Comparison of ENCODE assay signal across 22 cellular contexts in genomic region chr2:44459754-44460153, GRCh38.
DNase-seq lines count a peak whose midpoint lies in the region; ATAC-seq, FAIRE-seq and TF ChIP-seq lines count a peak whose summit lies in the region.
"Had no signal": no experiment of that assay in that cellular context is flagged by ENCODE, and none has a peak within 500 bp of the region (broad histone marks: within the 10 kb centered on the region; RNA-seq: fewer than 3 reads in every experiment).

No MANE protein-coding gene starts in this region.

- POLR2A ChIA-PET in A549 (lab: Yijun Ruan, JAX): no interaction called here

- FAIRE-seq in A549 (lab: Jason Lieb, UNC) (peak; percentile 28), islet of Langerhans (lab: Jason Lieb, UNC) (peak; percentile 97)
- FAIRE-seq: RCC 7860 had no signal

- no peak overlapping the region for H3K4me2 ChIP-seq in A549
- H3K4me2 ChIP-seq: BLaER1 treated with 17β-estradiol and CSF1 and Interleukin-3, amounts not matched to agents 10 nM and 100 nM had no signal

- H3K36me3 ChIP-seq in body of pancreas (replicated peaks in 1 of 2; ENCODE audit: insufficient read depth in 1 of 2, low read depth in 2 of 2): no peaks in the 10 kb centered on the region
- H3K36me3 ChIP-seq: SJSA1 had no signal

- H3K27ac ChIP-seq in A549 (no peak overlapping the region), body of pancreas (no peak overlapping the region)
- H3K27ac ChIP-seq: 22Rv1; BLaER1 treated with 17β-estradiol and CSF1 and Interleukin-3, amounts not matched to agents 10 nM and 100 nM; SJSA1 had no signal

- ATAC-seq in A549 (no peak), GM19467 (IDR thresholded peaks at IDR 0.05; ENCODE audit: unreplicated experiment) (no peak), body of pancreas (no peak)
- ATAC-seq: CD8-positive, alpha-beta T cell had no signal

- intact Hi-C loops in body of pancreas (cut with DNase I): no loop called here

- TF ChIP-seq RAD21 in A549 (conservative IDR thresholded peaks at IDR 0.05 in 1 of 2, IDR thresholded peaks at IDR 0.05 in 1 of 2): no peak

- 90% methylated on average over 1 of the region's 1 CpG for WGBS in A549 (ENCODE audit: missing lambda C conversion rate)
- 78 to 89% methylated on average over 1 of the region's 1 CpG for WGBS in body of pancreas, 2 donors

- no peak overlapping the region for H3K4me3 ChIP-seq in A549
- no peak overlapping the region for H3K4me3 ChIP-seq in body of pancreas
- H3K4me3 ChIP-seq: BLaER1 treated with 17β-estradiol and CSF1 and Interleukin-3, amounts not matched to agents 10 nM and 100 nM; SJSA1 had no signal

- H3K9me3 ChIP-seq in A549 (peaks cover 8% of the 10 kb centered on the region; the same call in 2 of the 3 replicates), body of pancreas (peaks cover 0 to 2% (median 0%) of the 10 kb centered on the region in 3 donors)
- H3K9me3 ChIP-seq: SJSA1 had no signal

- DNase-seq in NCI-H1092 treated with DMSO at 0.1 percent for 48 hours (lab: John Stamatoyannopoulos, UW): peak; percentile 6
- DNase-seq in NCI-H1092 (lab: John Stamatoyannopoulos, UW): no peak
- DNase-seq in A549 (ENCODE audit: low read depth in 1 of 2, low spot score in 1 of 2): no peak
- DNase-seq in NCI-H1436 treated with DMSO at 0.1 percent for 48 hours (lab: John Stamatoyannopoulos, UW): peak; percentile 54
- no peak for DNase-seq in body of pancreas
- DNase-seq in SIG-M5 treated with dmso at 0.1 percent for 504 hours (lab: John Stamatoyannopoulos, UW; ENCODE audit: unreplicated experiment): no peak
- DNase-seq: CD8-positive, alpha-beta T cell; DMS153; GDM1; Karpas-422; MV-4-11; NCI-H146; NCI-H2029; NCI-H2171 treated with DMSO at 0.1 percent for 48 hours; NCI-H82; OCI-M1 had no signal

- CTCF ChIA-PET in A549 (lab: Yijun Ruan, JAX): interaction anchor here (0.8 to 7.6 kb wide), 4 partner anchors 11 to 416 kb away, joined by 3 to 52 read pairs (median 6); no protein-coding TSS in a partner anchor

- TF ChIP-seq CTCF in A549 (IDR thresholded peaks at IDR 0.05): no peak
- no peak for TF ChIP-seq CTCF in body of pancreas (IDR thresholded peaks at IDR 0.05)

- H3K4me1 ChIP-seq in A549 (no peaks in the 10 kb centered on the region), body of pancreas (no peaks in the 10 kb centered on the region)
- H3K4me1 ChIP-seq: BLaER1 treated with 17β-estradiol and CSF1 and Interleukin-3, amounts not matched to agents 10 nM and 100 nM; SJSA1 had no signal

- no peak for TF ChIP-seq EP300 in A549 (IDR thresholded peaks at IDR 0.05)

- H3K27me3 ChIP-seq in body of pancreas: no peaks in the 10 kb centered on the region
- H3K27me3 ChIP-seq: BLaER1 treated with 17β-estradiol and CSF1 and Interleukin-3, amounts not matched to agents 10 nM and 100 nM; SJSA1 had no signal

- TF ChIP-seq POLR2A in A549 (IDR thresholded peaks at IDR 0.05; ENCODE audit: low read length) (no peak), body of pancreas (IDR thresholded peaks at IDR 0.05) (no peak)

TF ChIP-seq in A549, 52 proteins besides CTCF, POLR2A, EP300 and RAD21:
- TF ChIP-seq RARB (CRISPR knock-in tag; IDR thresholded peaks at IDR 0.05) (no peak), ZNF302 (CRISPR knock-in tag; IDR thresholded peaks at IDR 0.05) (no peak), KDM5A (IDR thresholded peaks at IDR 0.05) (no peak), HES2 (IDR thresholded peaks at IDR 0.05) (no peak), KDM1A (IDR thresholded peaks at IDR 0.05; ENCODE audit: low read depth) (no peak), CEBPB (IDR thresholded peaks at IDR 0.05) (no peak), TFCP2L1 (CRISPR knock-in tag; IDR thresholded peaks at IDR 0.05) (no peak), NFE2L2 (conservative IDR thresholded peaks at IDR 0.05; ENCODE audit: low read length) (no peak), HEYL (CRISPR knock-in tag; IDR thresholded peaks at IDR 0.05) (no peak), ELK1 (IDR thresholded peaks at IDR 0.05; ENCODE audit: low read depth, low read length) (no peak), JUNB (IDR thresholded peaks at IDR 0.05) (no peak), RCOR1 (IDR thresholded peaks at IDR 0.05; ENCODE audit: low read depth, low read length) (no peak), MYC (IDR thresholded peaks at IDR 0.05; ENCODE audit: borderline replicate concordance, low read length) (no peak), BHLHE40 (IDR thresholded peaks at IDR 0.05; ENCODE audit: low read depth, low read length) (no peak)

Comparison
In these comparisons a context has a peak if more than half of its experiments do, and no peak if none do; other contexts are left out.
1. DNase-seq: peak in NCI-H1092 treated with DMSO at 0.1 percent for 48 hours (single experiment) and NCI-H1436 treated with DMSO at 0.1 percent for 48 hours (single experiment); none in NCI-H1092 (single experiment), A549 (0 of 2), body of pancreas (0 of 4) and SIG-M5 treated with dmso at 0.1 percent for 504 hours (single experiment).